1 cellular context compared by ENCODE assay signal in the genomic region with DNA sequence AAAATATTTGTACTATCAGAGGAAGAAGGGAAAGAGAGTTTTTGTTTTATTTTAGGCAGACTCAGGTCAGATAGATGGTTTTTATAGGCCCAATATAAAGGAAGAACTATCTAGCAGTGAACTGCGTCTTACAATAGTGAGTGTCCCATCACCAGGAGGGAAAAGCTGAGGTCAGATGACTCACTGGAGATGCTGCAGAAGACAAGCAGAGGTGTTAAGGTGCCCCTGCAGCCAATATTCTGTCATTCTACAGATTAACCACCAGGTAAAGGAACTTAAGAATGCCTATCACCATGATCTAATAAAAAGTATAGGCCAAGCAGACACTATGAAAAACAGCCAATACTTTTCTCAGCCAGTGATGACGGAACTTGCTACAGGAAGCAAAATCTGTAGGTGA.
TF ChIP-seq lines count a peak whose summit lies in the region.

No MANE protein-coding gene starts in this region.

TF ChIP-seq in K562, 482 proteins besides CTCF, POLR2A, EP300 and RAD21:
- peak; percentile 45; the same call in 1 of the 2 replicates for TF ChIP-seq FOSL1 (tag; conservative IDR thresholded peaks at IDR 0.05)
- TF ChIP-seq DACH1 (IDR thresholded peaks at IDR 0.05; ENCODE audit: partially characterized antibody) = peak; percentile 35
- no peak for TF ChIP-seq MCM2 (IDR thresholded peaks at IDR 0.05; ENCODE audit: low read depth)
